In genomic region chr11:131537196-131537595, GRCh38 we compare ENCODE assay signal across 13 cellular contexts.
DNase-seq lines count a peak whose midpoint lies in the region; ATAC-seq, FAIRE-seq and TF ChIP-seq lines count a peak whose summit lies in the region.
"Had no signal": no experiment of that assay in that cellular context is flagged by ENCODE, and none has a peak within 500 bp of the region (broad histone marks: within the 10 kb centered on the region; RNA-seq: fewer than 3 reads in every experiment).

No MANE protein-coding gene starts in this region.

- POLR2A ChIA-PET in GM12878 (lab: Charles Lee) = no interaction called here

- no peaks in the 10 kb centered on the region for H3K4me1 ChIP-seq in GM12878 (ENCODE audit: control insufficient read depth, insufficient read depth, low read length)

- CTCF ChIA-PET in GM12878 (lab: Yijun Ruan, JAX) = no interaction called here

- H3K9ac ChIP-seq in GM12878 (ENCODE audit: control insufficient read depth, insufficient read depth, low read length) = no peak overlapping the region

- no peak for TF ChIP-seq CTCF in GM12878 (IDR thresholded peaks at IDR 0.05 in 2 of 3, conservative IDR thresholded peaks at IDR 0.05 in 1 of 3; ENCODE audit: control insufficient read depth in 2 of 3, extremely low read depth in 1 of 3, insufficient read depth in 1 of 3, low read depth in 3 of 3, low read length in 3 of 3)

- no peaks in the 10 kb centered on the region for H4K20me1 ChIP-seq in GM12878 (ENCODE audit: control insufficient read depth, insufficient read depth)

- no peaks in the 10 kb centered on the region; a peak in 1 of 4 replicates for H3K27me3 ChIP-seq in GM12878 (replicated peaks in 1 of 2; ENCODE audit: control insufficient read depth in 2 of 2, insufficient read depth in 2 of 2, low read length in 1 of 2)

- BruUV-seq in GM12878 (replicated peaks; lab: Mats Ljungman, UMichigan) = no TSS peak

- no peaks in the 10 kb centered on the region for H3K79me2 ChIP-seq in GM12878 (ENCODE audit: control insufficient read depth, insufficient read depth, low read length)

- RAD21 ChIA-PET in GM12878 (lab: Charles Lee; ENCODE audit: unreplicated experiment) = no interaction called here

- peak; percentile 37 for DNase-seq in HT1080 (ENCODE audit: low read depth)
- DNase-seq in NCI-H69 (lab: John Stamatoyannopoulos, UW) = peak; percentile 45
- no peak for DNase-seq in GM12878 (ENCODE audit: low read depth, low spot score)
- peak in 1 of 49 donors; percentile 18 for DNase-seq in substantia nigra (lab: John Stamatoyannopoulos, UW)
- no peak for DNase-seq in Kasumi-1 (lab: John Stamatoyannopoulos, UW)
- DNase-seq: CD4-positive, alpha-beta memory T cell; EL; H9; IMR-90; NCI-H1092; NCI-H1694 had no signal

- no peak for TF ChIP-seq RAD21 in GM12878 (IDR thresholded peaks at IDR 0.05; ENCODE audit: insufficient read depth, low read depth, low read length)

- H3K27ac ChIP-seq in GM12878 (ENCODE audit: control insufficient read depth, insufficient read depth) (no peak overlapping the region), substantia nigra (ENCODE audit: low read depth, low read length, poor library complexity, severe bottlenecking) (peak overlapping the region; percentile 66)

- H3K9me3 ChIP-seq in GM12878 (replicated peaks; ENCODE audit: control insufficient read depth, insufficient read depth, low read length) = no peaks in the 10 kb centered on the region

- SMC1A ChIA-PET in GM12878 (lab: Charles Lee; ENCODE audit: uncharacterized antibody, unreplicated experiment) = interaction anchor here (0.7 kb wide), 1 partner anchor 513 kb away, joined by 4 read pairs; no protein-coding TSS in a partner anchor

- ATAC-seq in GM12878 = peak; percentile 21; the same call in 1 of the 3 replicates
- no peak for ATAC-seq in GM21619 (IDR thresholded peaks at IDR 0.05; ENCODE audit: unreplicated experiment)
- ATAC-seq in HG03378 (IDR thresholded peaks at IDR 0.05; ENCODE audit: unreplicated experiment) = no peak

- FAIRE-seq in GM12878 (lab: Jason Lieb, UNC) = no peak

- no peaks in the 10 kb centered on the region for H3K36me3 ChIP-seq in GM12878 (ENCODE audit: control insufficient read depth in 2 of 2, insufficient read depth in 2 of 2, low read length in 1 of 2)

- no peak overlapping the region for H3K4me2 ChIP-seq in GM12878 (ENCODE audit: control insufficient read depth, insufficient read depth)

- H3K4me3 ChIP-seq in GM12878 = no peak overlapping the region

- intact Hi-C loops in GM12878 (cut with micrococcal nuclease; ENCODE audit: unreplicated experiment) = no loop called here

- no peak for TF ChIP-seq POLR2A in GM12878 (IDR thresholded peaks at IDR 0.05; ENCODE audit: low read depth, low read length)

- 39% methylated on average over 7 of the region's 7 CpGs for WGBS in GM12878 (ENCODE audit: insufficient coverage, insufficient replicate concordance, low lambda C conversion rate, missing lambda C conversion rate)

- no peak overlapping the region for H2AFZ ChIP-seq in GM12878 (ENCODE audit: control insufficient read depth, low read depth, low read length)

- in situ Hi-C loops in GM12878 (cut with MboI) = no loop called here

- no peak for TF ChIP-seq EP300 in GM12878 (IDR thresholded peaks at IDR 0.05; ENCODE audit: borderline replicate concordance in 1 of 2, control insufficient read depth in 1 of 2, low read depth in 2 of 2, low read length in 2 of 2)

TF ChIP-seq in GM12878, 131 proteins besides CTCF, POLR2A, EP300 and RAD21:
- no peak for TF ChIP-seq ZNF24 (IDR thresholded peaks at IDR 0.05)

Comparison
In these comparisons a context has a peak if more than half of its experiments do, and no peak if none do; other contexts are left out.
1. DNase-seq: peak in HT1080 (single experiment) and NCI-H69 (single experiment); none in GM12878 (single experiment) and Kasumi-1 (0 of 2).